Comparison of ENCODE assay signal across 8 cellular contexts in the genomic region with DNA sequence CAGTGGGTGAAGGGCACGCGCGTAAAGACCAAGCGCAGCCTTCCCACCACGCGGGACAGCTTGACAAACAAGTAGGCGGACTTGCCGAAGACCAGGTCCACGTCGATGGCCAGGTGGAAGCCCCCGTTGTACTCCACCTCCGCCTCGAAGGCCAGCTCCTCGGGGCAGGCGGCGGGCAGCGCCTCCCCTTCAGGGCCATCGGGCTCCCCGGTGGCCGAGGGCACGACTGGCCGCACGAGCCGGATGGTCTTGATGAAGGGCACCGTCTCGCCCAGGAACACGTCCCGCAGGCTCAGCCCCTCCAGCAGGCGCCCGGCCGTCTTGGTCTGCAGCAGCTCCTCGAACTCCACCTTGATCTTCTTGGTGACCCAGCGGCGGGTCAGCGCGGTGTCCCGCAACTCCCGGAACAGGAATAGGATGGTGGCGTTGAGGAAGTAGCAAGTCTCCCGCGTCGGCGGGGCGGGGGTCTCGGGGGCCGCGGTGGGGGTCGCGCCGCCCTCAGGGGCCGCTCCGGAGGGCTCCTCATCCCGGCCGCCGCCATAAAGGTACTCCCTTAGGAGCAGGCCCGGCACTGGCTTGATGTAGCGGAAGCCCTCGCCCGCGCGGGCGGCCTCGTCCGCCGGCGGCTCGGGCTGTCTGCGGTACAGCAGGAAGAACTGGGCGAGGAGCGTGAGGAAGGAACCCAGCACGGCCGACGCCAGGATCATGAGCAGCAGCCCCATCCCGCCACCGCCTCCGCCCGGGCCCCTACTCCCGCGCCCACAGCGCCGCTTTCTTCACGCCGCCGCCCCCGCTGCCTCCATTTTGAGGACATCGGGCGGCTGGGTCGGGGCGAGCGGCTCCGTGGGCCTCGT. TPM values are rescaled to one million over a fixed set of nuclear protein-coding genes. Genes with fewer than 3 reads are reported as not detected.
DNase-seq lines count a peak whose midpoint lies in the region; ATAC-seq, FAIRE-seq and TF ChIP-seq lines count a peak whose summit lies in the region.

No MANE protein-coding gene starts in this region.

- no peak for TF ChIP-seq EP300 in K562 (IDR thresholded peaks at IDR 0.05; ENCODE audit: low read length)

- no peak overlapping the region for H2AFZ ChIP-seq in K562 (ENCODE audit: low read depth, low read length)

- H3K4me2 ChIP-seq in K562 (ENCODE audit: insufficient read depth, low read length) = peak overlapping the region; percentile 87

- H3K9ac ChIP-seq in K562 (ENCODE audit: insufficient read depth in 1 of 2, low read depth in 2 of 2, low read length in 2 of 2) (peak overlapping the region; percentile 76 to 99), rectal smooth muscle tissue (ENCODE audit: low read length) (peak overlapping the region; percentile 59)

- BruUV-seq in K562 (replicated peaks; lab: Mats Ljungman, UMichigan) = no TSS peak

- H3K36me3 ChIP-seq in SJSA1 = peaks cover 30% of the 10 kb centered on the region
- H3K36me3 ChIP-seq in K562 (ENCODE audit: control insufficient read depth, insufficient read depth, low read length) = peaks cover 13% of the 10 kb centered on the region; the same call in 2 of the 3 replicates
- no peaks in the 10 kb centered on the region for H3K36me3 ChIP-seq in iPS DF 6.9 (ENCODE audit: control insufficient read depth, insufficient read depth, low read length)
- H3K36me3 ChIP-seq in rectal smooth muscle tissue (ENCODE audit: control insufficient read depth, insufficient read depth, low read length) = no peaks in the 10 kb centered on the region

- H3K27me3 ChIP-seq in SJSA1 (replicated peaks) (peaks cover 23% of the 10 kb centered on the region), K562 (ENCODE audit: control insufficient read depth in 2 of 2, insufficient read depth in 2 of 2, low read length in 2 of 2) (no peaks in the 10 kb centered on the region), iPS DF 6.9 (ENCODE audit: control insufficient read depth, insufficient read depth, low read length) (peaks cover 3% of the 10 kb centered on the region; the same call in 1 of the 2 replicates), rectal smooth muscle tissue (ENCODE audit: control insufficient read depth, insufficient read depth, low read length) (no peaks in the 10 kb centered on the region)

- TF ChIP-seq RAD21 in K562 (CRISPR knock-in tag; conservative IDR thresholded peaks at IDR 0.05 in 1 of 2, IDR thresholded peaks at IDR 0.05 in 1 of 2) = no peak

- ATAC-seq in GM19023 (IDR thresholded peaks at IDR 0.05; ENCODE audit: unreplicated experiment) (peak; percentile 29), HG03095 (IDR thresholded peaks at IDR 0.05; ENCODE audit: unreplicated experiment) (peak; percentile 33), K562 (peak; percentile 38)

- POLR2A ChIA-PET in K562 (lab: Yijun Ruan, JAX) = interaction anchor here (0.8 to 1.7 kb wide), 4 partner anchors 9 to 34 kb away, joined by 3 to 7 read pairs (median 4); no protein-coding TSS in a partner anchor

- intact Hi-C loops in K562 (cut with micrococcal nuclease) = loop anchor here (2.0 to 5.0 kb wide), 2 partner anchors 34 to 53 kb away; no protein-coding TSS in a partner anchor

- peaks cover 64% of the 10 kb centered on the region for H3K79me2 ChIP-seq in K562 (ENCODE audit: control insufficient read depth, insufficient read depth, low read length)

- no peak for FAIRE-seq in K562 (lab: Jason Lieb, UNC)

- DNase-seq in C1 segment of cervical spinal cord (lab: John Stamatoyannopoulos, UW) (peak in 10 of 14 donors; percentile 24 to 74 (median 51)), SJSA1 (ENCODE audit: low read depth in 1 of 2, low spot score in 2 of 2) (peak in 1 of 2 experiments; percentile 37), K562 (ENCODE audit: extremely low read depth in 1 of 4, low spot score in 3 of 4) (peak in 3 of 4 experiments; percentile 12 to 41 (median 21)), iPS DF 6.9 (ENCODE audit: low read depth, low spot score) (no peak), NCI-H526 treated with DMSO at 0.1 percent for 48 hours (lab: John Stamatoyannopoulos, UW) (no peak)

- H3K4me1 ChIP-seq in SJSA1 (replicated peaks) (peaks cover 28% of the 10 kb centered on the region), K562 (replicated peaks in 1 of 2; ENCODE audit: control insufficient read depth in 2 of 2, insufficient read depth in 2 of 2, low read length in 2 of 2) (peaks cover 13 to 31% of the 10 kb centered on the region in 2 experiments; a peak in 4 of 5 replicates), iPS DF 6.9 (ENCODE audit: control insufficient read depth, insufficient read depth, low read length) (no peaks in the 10 kb centered on the region; the same call in 1 of the 2 replicates), rectal smooth muscle tissue (ENCODE audit: control insufficient read depth, insufficient read depth, low read length) (peaks cover 7% of the 10 kb centered on the region)

- H3K27ac ChIP-seq in SJSA1 = peak overlapping the region; percentile 49
- H3K27ac ChIP-seq in K562 (ENCODE audit: extremely low read depth, low read depth, low read length) = peak overlapping the region; percentile 83
- no peak overlapping the region for H3K27ac ChIP-seq in iPS DF 6.9 (ENCODE audit: low read length)
- peak overlapping the region; percentile 90 for H3K27ac ChIP-seq in rectal smooth muscle tissue (ENCODE audit: low read depth, low read length)

- no peaks in the 10 kb centered on the region for H3K9me1 ChIP-seq in K562 (ENCODE audit: control insufficient read depth, insufficient read depth, low read length)

- peaks cover 19% of the 10 kb centered on the region for H4K20me1 ChIP-seq in K562 (replicated peaks; ENCODE audit: control insufficient read depth, insufficient read depth, low read length)

- TF ChIP-seq POLR2A in K562 (conservative IDR thresholded peaks at IDR 0.05) = no peak

- H3K4me3 ChIP-seq in SJSA1 (peak overlapping the region; percentile 81), K562 (peak overlapping the region; percentile 92), iPS DF 6.9 (ENCODE audit: low read length) (peak overlapping the region; percentile 95), rectal smooth muscle tissue (ENCODE audit: low read length) (peak overlapping the region; percentile 95)

- TF ChIP-seq CTCF in K562 (IDR thresholded peaks at IDR 0.05 in 2 of 3, conservative IDR thresholded peaks at IDR 0.05 in 1 of 3; ENCODE audit: insufficient read depth in 2 of 3, low read depth in 1 of 3, low read length in 3 of 3) = no peak

- under 1% methylated on average over 34 of the region's 92 CpGs for WGBS in K562 (ENCODE audit: insufficient coverage, low coverage, missing lambda C conversion rate)
- WGBS in iPS DF 6.9 (ENCODE audit: insufficient coverage, insufficient read length) = no CpG with 5 or more reads among the region's 92 CpGs

- CTCF ChIA-PET in K562 (lab: Yijun Ruan, JAX; ENCODE audit: low intra/inter-chr PET ratio) = no interaction called here

- H3K9me3 ChIP-seq in SJSA1 (replicated peaks) (no peaks in the 10 kb centered on the region), K562 (replicated peaks; ENCODE audit: control insufficient read depth, insufficient read depth, low read depth, low read length) (no peaks in the 10 kb centered on the region; the same call in 1 of the 2 replicates), iPS DF 6.9 (ENCODE audit: control insufficient read depth, insufficient read depth, low read length) (no peaks in the 10 kb centered on the region)

- in situ Hi-C loops in K562 (cut with MboI) = no loop called here

TF ChIP-seq in K562, 482 proteins besides CTCF, POLR2A, EP300 and RAD21 (continues in another document):
- TF ChIP-seq SAFB (IDR thresholded peaks at IDR 0.05; ENCODE audit: borderline replicate concordance, low read depth, low read length) = 0 out of 2 replicates have a peak, but pooled peaks have one; percentile 18
- TF ChIP-seq TAL1 (IDR thresholded peaks at IDR 0.05) = no peak
- TF ChIP-seq GATAD2B (IDR thresholded peaks at IDR 0.05; ENCODE audit: borderline replicate concordance) = 0 out of 2 replicates have a peak, but pooled peaks have one; percentile 48
- TF ChIP-seq SNAPC5 (CRISPR knock-in tag; IDR thresholded peaks at IDR 0.05) = no peak
- TF ChIP-seq POLR2B (IDR thresholded peaks at IDR 0.05; ENCODE audit: low read depth, partially characterized antibody) = no peak
- TF ChIP-seq ARHGAP35 (IDR thresholded peaks at IDR 0.05; ENCODE audit: partially characterized antibody) = no peak
- TF ChIP-seq ZNF134 (CRISPR knock-in tag; conservative IDR thresholded peaks at IDR 0.05) = no peak
- TF ChIP-seq EGR1 (conservative IDR thresholded peaks at IDR 0.05) = peak; percentile 32
- TF ChIP-seq, protein P1, sequence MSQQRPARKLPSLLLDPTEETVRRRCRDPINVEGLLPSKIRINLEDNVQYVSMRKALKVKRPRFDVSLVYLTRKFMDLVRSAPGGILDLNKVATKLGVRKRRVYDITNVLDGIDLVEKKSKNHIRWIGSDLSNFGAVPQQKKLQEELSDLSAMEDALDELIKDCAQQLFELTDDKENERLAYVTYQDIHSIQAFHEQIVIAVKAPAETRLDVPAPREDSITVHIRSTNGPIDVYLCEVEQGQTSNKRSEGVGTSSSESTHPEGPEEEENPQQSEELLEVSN (IDR thresholded peaks at IDR 0.05; ENCODE audit: borderline replicate concordance in 1 of 2, extremely low read depth in 1 of 2, insufficient read depth in 1 of 2, insufficient read length in 1 of 2, low read depth in 1 of 2, low read length in 1 of 2, poor library complexity in 1 of 2, severe bottlenecking in 1 of 2) = peak in 1 of 2 experiments; percentile 15

RNA-seq across cellular contexts. Expression of gene PDZD8, which starts 0.5 kb away (rescaled TPM):
- total RNA-seq in SJSA1 (2014; rRNA removed; shearing (Covaris generic)) = 17.9 and 21.2 TPM in 2 replicates
- total RNA-seq in K562 (2011; cell fraction: chromatin; rRNA removed; ENCODE audit: low replicate concordance) = 26.6 and 71.2 TPM in 2 replicates
- 29.4 and 37.0 TPM in 2 replicates for total RNA-seq in K562 (2011; cell fraction: nucleolus; rRNA removed)
- total RNA-seq in K562 (2011; cell fraction: nucleoplasm; rRNA removed) = 56.0 and 86.6 TPM in 2 replicates
- 15.5 and 18.8 TPM in 2 replicates for total RNA-seq in K562 (2014; rRNA removed)
- total RNA-seq in K562 (2014; rRNA removed; fragmentation: Illumina TruSeq; extraction: Trizol) = 53.4 and 60.6 TPM in 2 replicates
- 35.0 and 36.8 TPM in 2 replicates for total RNA-seq in K562 (2015; rRNA removed; fragmentation: Illumina TruSeq; extraction: Trizol)
- 46.8 and 49.4 TPM in 2 replicates for total RNA-seq in K562 (2021)
- polyA plus RNA-seq in K562 (2011; rRNA removed) = 32.3 and 41.9 TPM in 2 replicates
- polyA plus RNA-seq in K562 (2011; cell fraction: cytosol; rRNA removed) = 8.0 and 17.4 TPM in 2 replicates
- polyA plus RNA-seq in K562 (2011; cell fraction: nucleus; rRNA removed) = 10.7 and 14.0 TPM in 2 replicates
- polyA plus RNA-seq in K562 (2012) = 19.7 and 19.8 TPM in 2 replicates
- 45.2 and 52.5 TPM in 2 replicates for polyA plus RNA-seq in K562 (2014; fragmentation: Illumina TruSeq; extraction: Trizol)
- 1 to 10 TPM; 5.5 to 5.9 TPM for polyA plus RNA-seq in K562 (2014; fragmentation: Nextera tagmentation; extraction: Ambion mirVana)
- polyA plus RNA-seq in K562 (2014; rRNA removed) = 16.7 and 19.8 TPM in 2 replicates
- 147 and 155 TPM in 2 replicates for polyA minus RNA-seq in K562 (2011; rRNA and poly(A)+ RNA removed)
- polyA minus RNA-seq in K562 (2011; cell fraction: cytosol; rRNA and poly(A)+ RNA removed) = 51.4 and 65.1 TPM in 2 replicates
- 16.8 and 31.1 TPM in 2 replicates for polyA minus RNA-seq in K562 (2011; cell fraction: nucleus; rRNA and poly(A)+ RNA removed)

Comparison
In these comparisons a context has a peak if more than half of its experiments do, and no peak if none do; other contexts are left out.
1. DNase-seq: peak in C1 segment of cervical spinal cord (10 of 14) and K562 (3 of 4); none in iPS DF 6.9 (single experiment) and NCI-H526 treated with DMSO at 0.1 percent for 48 hours (single experiment).
2. Peak in every context shown above with its lines, with median percentiles within 50 percentile points of each other: ATAC-seq and H3K4me3 ChIP-seq.